In genomic region chr9:7212101-7212500, GRCh38 we compare ENCODE assay signal across 19 cellular contexts.
DNase-seq lines count a peak whose midpoint lies in the region; ATAC-seq and TF ChIP-seq lines count a peak whose summit lies in the region.
"Had no signal": no experiment of that assay in that cellular context is flagged by ENCODE, and none has a peak within 500 bp of the region (broad histone marks: within the 10 kb centered on the region; RNA-seq: fewer than 3 reads in every experiment).

No MANE protein-coding gene starts in this region.

- H3K4me3 ChIP-seq in iPS-15b (ENCODE audit: low read depth, low read length) (peak overlapping the region; percentile 5), heart right ventricle (no peak overlapping the region)
- H3K4me3 ChIP-seq: heart left ventricle, sigmoid colon, uterus had no signal

- no peaks in the 10 kb centered on the region for H3K9me3 ChIP-seq in iPS-15b (ENCODE audit: control insufficient read depth, insufficient read depth, low read length)
- H3K9me3 ChIP-seq in heart right ventricle = no peaks in the 10 kb centered on the region
- H3K9me3 ChIP-seq: heart left ventricle, sigmoid colon, uterus had no signal

- H3K27me3 ChIP-seq in iPS-15b (ENCODE audit: control insufficient read depth, insufficient read depth, low read length) (peaks cover 10% of the 10 kb centered on the region), heart right ventricle (peaks cover 0 to 9% (median 0%) of the 10 kb centered on the region in 7 donors)
- H3K27me3 ChIP-seq: heart left ventricle, sigmoid colon, uterus had no signal

- no peak overlapping the region for H3K9ac ChIP-seq in iPS-15b (ENCODE audit: low read depth, low read length)

- ATAC-seq in sciatic nerve = peak; percentile 49
- no peak for ATAC-seq in HG02870 (IDR thresholded peaks at IDR 0.05; ENCODE audit: unreplicated experiment)
- ATAC-seq in GM19023 (IDR thresholded peaks at IDR 0.05; ENCODE audit: unreplicated experiment) = no peak
- no peak for ATAC-seq in heart right ventricle
- ATAC-seq: activated naive CD4-positive, alpha-beta T cell treated with anti-CD3 and anti-CD28 coated beads, Interleukin-2, amount 50 U/mL, for 72 hours; CD8-positive, alpha-beta T cell; heart left ventricle; naive thymus-derived CD4-positive, alpha-beta T cell; stimulated activated naive B cell treated with anti-CD40 and anti-IgM and Interleukin-4, amounts not matched to agents 10 μg/mL and 1 μg/mL and 100 μg/mL, for 72 hours had no signal

- H3K4me1 ChIP-seq in iPS-15b (ENCODE audit: control insufficient read depth, insufficient read depth, low read length) (peaks cover 20% of the 10 kb centered on the region), heart right ventricle (no peaks in the 10 kb centered on the region)
- H3K4me1 ChIP-seq: heart left ventricle, uterus had no signal

- TF ChIP-seq CTCF in heart right ventricle (IDR thresholded peaks at IDR 0.05) = no peak

- peak; percentile 33 to 48 for DNase-seq in NCI-H526 (lab: John Stamatoyannopoulos, UW)
- no peak for DNase-seq in NCI-H526 treated with DMSO at 0.1 percent for 48 hours (lab: John Stamatoyannopoulos, UW)
- DNase-seq in SK-MEL-5 (ENCODE audit: low read depth, low spot score) = peak; percentile 65
- no peak for DNase-seq in sciatic nerve (ENCODE audit: low spot score)
- DNase-seq in heart right ventricle = no peak
- DNase-seq: activated CD4-positive, alpha-beta T cell treated with anti-CD3 and anti-CD28 coated beads for 1 hour; CD8-positive, alpha-beta T cell; heart left ventricle; naive thymus-derived CD4-positive, alpha-beta T cell; NCI-H446 treated with DMSO at 0.1 percent for 48 hours; sigmoid colon; stimulated activated naive B cell treated with anti-CD40 and anti-IgM and Interleukin-4, amounts not matched to agents 10 μg/mL and 1 μg/mL and 100 μg/mL, for 72 hours; T-helper 1 cell; uterus had no signal

- intact Hi-C loops in sciatic nerve (cut with DNase I) (no loop called here), heart right ventricle (cut with DNase I) (loop anchor here in 1 of 10 donors (10.0 kb wide), 1 partner anchor 743 kb away; no protein-coding TSS in a partner anchor)

- 49 to 57% methylated on average over 4 of the region's 4 CpGs for WGBS in heart right ventricle, 2 donors

- H3K27ac ChIP-seq in heart right ventricle = no peak overlapping the region
- H3K27ac ChIP-seq: epithelial cell of prostate, heart left ventricle, sigmoid colon, uterus had no signal

- H3K36me3 ChIP-seq in iPS-15b (ENCODE audit: control insufficient read depth, insufficient read depth, low read length) (no peaks in the 10 kb centered on the region), heart right ventricle (no peaks in the 10 kb centered on the region)
- H3K36me3 ChIP-seq: heart left ventricle, sigmoid colon, uterus had no signal

- in situ Hi-C loops in SK-MEL-5 (cut with HindIII; ENCODE audit: low pct_unique_long_range_greater_than_20kb, low sequenced_read_pairs) = no loop called here

Comparison
In these comparisons a context has a peak if more than half of its experiments do, and no peak if none do; other contexts are left out.
1. DNase-seq: peak in NCI-H526 (2 of 2) and SK-MEL-5 (single experiment); none in NCI-H526 treated with DMSO at 0.1 percent for 48 hours (single experiment), sciatic nerve (single experiment) and heart right ventricle (0 of 2).